19 cellular contexts compared by ENCODE assay signal in genomic region chr19:6699935-6700334, GRCh38.
"Had no signal": no experiment of that assay in that cellular context is flagged by ENCODE, and none has a peak within 500 bp of the region (broad histone marks: within the 10 kb centered on the region; RNA-seq: fewer than 3 reads in every experiment).

No MANE protein-coding gene starts in this region.

- ATAC-seq: natural killer cell; right lobe of liver; stimulated activated memory B cell treated with anti-CD40 and anti-IgM and Interleukin-4, amounts not matched to agents 10 μg/mL and 1 μg/mL and 100 μg/mL, for 72 hours; stimulated activated naive CD8-positive, alpha-beta T cell treated with anti-CD3 and anti-CD28 coated beads, Interleukin-15, amount 100 ng/mL, for 72 hours had no signal

- DNase-seq: hypothalamus; immature natural killer cell; islet precursor cell; left ventricle myocardium inferior; mesendoderm; naive B cell; natural killer cell; nephron progenitor cell; occipital lobe; stimulated activated CD4-positive, alpha-beta T cell treated with anti-CD3 and anti-CD28 coated beads, Interleukin-1b, Interleukin-23, amount 100 ng/mL, for 48 hours; stimulated activated CD4-positive, alpha-beta T cell treated with anti-CD3 and anti-CD28 coated beads, Interleukin-2, amount 100 ng/mL, for 48 hours; stimulated activated CD4-positive, alpha-beta T cell treated with anti-CD3 and anti-CD28 coated beads, Interleukin-4, amount 100 ng/mL, for 4 hours; stimulated activated CD8-positive, alpha-beta memory T cell treated with anti-CD3 and anti-CD28 coated beads, Interleukin-4, amount 100 ng/mL, for 48 hours; stimulated activated naive CD4-positive, alpha-beta T cell treated with Interleukin-2 at 50 U/mL for 16 hours; stimulated activated naive CD8-positive, alpha-beta T cell treated with anti-CD3 and anti-CD28 coated beads, Interleukin-15, amount 100 ng/mL, for 72 hours; substantia nigra; uterus had no signal
